In the genomic region with DNA sequence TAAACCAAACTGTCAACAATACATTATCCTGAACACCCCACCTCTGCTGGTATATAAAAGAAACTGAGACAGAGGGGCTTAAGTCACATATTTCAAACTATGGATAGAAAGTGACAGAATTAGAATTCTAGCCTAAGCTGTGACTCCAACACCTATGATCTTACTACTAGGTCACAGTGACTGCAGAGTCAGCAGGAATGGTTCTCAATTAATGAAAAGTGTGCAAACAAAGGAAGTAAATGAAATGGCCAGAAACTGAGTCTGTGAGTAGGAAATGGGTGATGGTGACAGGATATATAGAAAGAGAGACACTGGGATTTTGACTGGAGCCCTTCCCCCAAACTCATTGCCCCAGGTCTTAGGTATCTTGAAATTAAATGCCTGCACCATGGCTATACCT, we compare ENCODE assay signal across 27 cellular contexts.
"Had no signal": no experiment of that assay in that cellular context is flagged by ENCODE, and none has a peak within 500 bp of the region (broad histone marks: within the 10 kb centered on the region; RNA-seq: fewer than 3 reads in every experiment).

No MANE protein-coding gene starts in this region.

- H3K9me3 ChIP-seq: colonic mucosa, neutrophil, thyroid gland, upper lobe of left lung, vagina had no signal

- H3K27ac ChIP-seq: colonic mucosa, neutrophil, skin epidermis, thyroid gland, upper lobe of left lung, vagina had no signal

- H3K4me1 Mint-ChIP-seq: mesothelial cell of epicardium, nephron progenitor cell had no signal

- H3K36me3 ChIP-seq: colonic mucosa had no signal

- H3K4me1 ChIP-seq: colonic mucosa, upper lobe of left lung, vagina had no signal

- H3K27ac Mint-ChIP-seq: activated CD4-positive, alpha-beta memory T cell treated with anti-CD3 and anti-CD28 coated beads for 36 hours; activated CD4-positive, alpha-beta T cell treated with anti-CD3 and anti-CD28 coated beads, Interleukin-2, amount 10 ng/mL, durations not matched to agents 24 days and 14 days; activated naive CD4-positive, alpha-beta T cell treated with anti-CD3 and anti-CD28 coated beads, Interleukin-2, amount 10 ng/mL, durations not matched to agents 7 days and 5 days; mesothelial cell of epicardium; nephron progenitor cell; stimulated activated memory B cell treated with anti-CD40 and anti-IgM and Interleukin-4, amounts not matched to agents 10 μg/mL and 1 μg/mL and 100 μg/mL, for 72 hours had no signal

- H3K4me3 Mint-ChIP-seq: activated CD4-positive, alpha-beta memory T cell treated with anti-CD3 and anti-CD28 coated beads for 36 hours; activated CD4-positive, alpha-beta T cell treated with anti-CD3 and anti-CD28 coated beads, Interleukin-2, amount 10 ng/mL, durations not matched to agents 24 days and 14 days; activated naive CD4-positive, alpha-beta T cell treated with anti-CD3 and anti-CD28 coated beads, Interleukin-2, amount 10 ng/mL, durations not matched to agents 7 days and 5 days; mesothelial cell of epicardium; naive B cell; nephron progenitor cell; stimulated activated memory B cell treated with anti-CD40 and anti-IgM and Interleukin-4, amounts not matched to agents 10 μg/mL and 1 μg/mL and 100 μg/mL, for 72 hours; stimulated activated naive CD8-positive, alpha-beta T cell treated with anti-CD3 and anti-CD28 coated beads, Interleukin-15, amount 100 ng/mL, for 72 hours had no signal

- DNase-seq: activated CD4-positive, alpha-beta memory T cell treated with anti-CD3 and anti-CD28 coated beads for 36 hours; activated CD4-positive, alpha-beta T cell treated with anti-CD3 and anti-CD28 coated beads, Interleukin-2, amount 10 ng/mL, durations not matched to agents 24 days and 14 days; activated CD4-positive, CD25-positive, alpha-beta regulatory T cell treated with anti-CD3 and anti-CD28 coated beads, Interleukin-2, amount 50 U/mL, for 72 hours; activated gamma-delta T cell; activated naive CD4-positive, alpha-beta T cell treated with anti-CD3 and anti-CD28 coated beads, Interleukin-2, amount 10 ng/mL, durations not matched to agents 7 days and 5 days; anterior cingulate cortex; cerebellar nuclear complex; colonic mucosa; effector CD8-positive, alpha-beta T cell; islet precursor cell; left ventricle myocardium superior; naive B cell; nephron progenitor cell; stimulated activated CD4-positive, alpha-beta T cell treated with anti-CD3 and anti-CD28 coated beads, Interleukin-12 subunit alpha, Interleukin-12 subunit beta, amount 100 ng/mL, for 4 hours; stimulated activated CD4-positive, alpha-beta T cell treated with anti-CD3 and anti-CD28 coated beads, Interleukin-4, amount 100 ng/mL, for 1 hour; stimulated activated naive CD8-positive, alpha-beta T cell treated with anti-CD3 and anti-CD28 coated beads, Interleukin-15, amount 100 ng/mL, for 72 hours; substantia nigra; T-helper 2 cell; thyroid gland; upper lobe of left lung had no signal

- H3K4me3 ChIP-seq: colonic mucosa, skin epidermis, thyroid gland, upper lobe of left lung, vagina had no signal

- H3K27me3 ChIP-seq: colonic mucosa, neutrophil, thyroid gland, upper lobe of left lung, vagina had no signal

- H3K9me3 Mint-ChIP-seq: activated CD4-positive, alpha-beta memory T cell treated with anti-CD3 and anti-CD28 coated beads for 36 hours; activated CD4-positive, alpha-beta T cell treated with anti-CD3 and anti-CD28 coated beads, Interleukin-2, amount 10 ng/mL, durations not matched to agents 24 days and 14 days; activated naive CD4-positive, alpha-beta T cell treated with anti-CD3 and anti-CD28 coated beads, Interleukin-2, amount 10 ng/mL, durations not matched to agents 7 days and 5 days; mesothelial cell of epicardium; naive B cell; nephron progenitor cell; stimulated activated memory B cell treated with anti-CD40 and anti-IgM and Interleukin-4, amounts not matched to agents 10 μg/mL and 1 μg/mL and 100 μg/mL, for 72 hours; stimulated activated naive CD8-positive, alpha-beta T cell treated with anti-CD3 and anti-CD28 coated beads, Interleukin-15, amount 100 ng/mL, for 72 hours had no signal

- ATAC-seq: left ventricle myocardium superior; sciatic nerve; stimulated activated memory B cell treated with anti-CD40 and anti-IgM and Interleukin-4, amounts not matched to agents 10 μg/mL and 1 μg/mL and 100 μg/mL, for 72 hours; stimulated activated naive CD8-positive, alpha-beta T cell treated with anti-CD3 and anti-CD28 coated beads, Interleukin-15, amount 100 ng/mL, for 72 hours had no signal

- H3K27me3 Mint-ChIP-seq: activated CD4-positive, alpha-beta memory T cell treated with anti-CD3 and anti-CD28 coated beads for 36 hours; activated CD4-positive, alpha-beta T cell treated with anti-CD3 and anti-CD28 coated beads, Interleukin-2, amount 10 ng/mL, durations not matched to agents 24 days and 14 days; activated naive CD4-positive, alpha-beta T cell treated with anti-CD3 and anti-CD28 coated beads, Interleukin-2, amount 10 ng/mL, durations not matched to agents 7 days and 5 days; naive B cell; progenitor cell of endocrine pancreas; stimulated activated memory B cell treated with anti-CD40 and anti-IgM and Interleukin-4, amounts not matched to agents 10 μg/mL and 1 μg/mL and 100 μg/mL, for 72 hours; stimulated activated naive CD8-positive, alpha-beta T cell treated with anti-CD3 and anti-CD28 coated beads, Interleukin-15, amount 100 ng/mL, for 72 hours had no signal
